Comparison of ENCODE assay signal across 37 cellular contexts in the genomic region with DNA sequence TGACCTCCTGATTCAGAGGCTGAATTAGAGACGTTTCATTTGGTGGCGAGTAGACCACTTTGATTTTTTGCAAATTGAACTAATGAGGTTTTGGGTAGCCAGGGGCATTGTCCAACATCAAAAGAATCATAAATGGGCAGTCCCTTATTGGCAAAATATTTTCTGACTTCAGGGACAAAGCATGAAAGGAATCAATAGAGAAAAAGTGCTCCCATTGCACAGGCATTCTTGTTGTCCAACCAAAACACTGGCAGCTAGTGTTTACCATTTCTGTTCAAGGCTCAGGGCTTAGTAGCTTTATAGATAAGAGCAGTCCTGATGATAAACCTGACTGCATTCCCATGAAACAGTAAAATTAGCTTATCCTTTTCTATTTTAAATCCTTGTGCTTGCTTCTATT. TPM values are rescaled to one million over a fixed set of nuclear protein-coding genes. Genes with fewer than 3 reads are reported as not detected.
"Had no signal": no experiment of that assay in that cellular context is flagged by ENCODE, and none has a peak within 500 bp of the region (broad histone marks: within the 10 kb centered on the region; RNA-seq: fewer than 3 reads in every experiment).

No MANE protein-coding gene starts in this region.

- H3K36me3 ChIP-seq: adrenal gland, ascending aorta, brain microvascular endothelial cell, breast epithelium had no signal

- H3K9me3 ChIP-seq: adrenal gland, ascending aorta, body of pancreas, breast epithelium had no signal

- H3K27me3 ChIP-seq: adrenal gland, ascending aorta, body of pancreas, brain microvascular endothelial cell, breast epithelium had no signal

- DNase-seq: activated B cell treated with CpG ODN at 0.5 μM for 24 hours; activated CD4-positive, alpha-beta memory T cell treated with anti-CD3 and anti-CD28 coated beads for 36 hours; activated CD4-positive, alpha-beta T cell treated with anti-CD3 and anti-CD28 coated beads for 4 hours; activated CD4-positive, alpha-beta T cell treated with anti-CD3 and anti-CD28 coated beads, Interleukin-2, amount 10 ng/mL, durations not matched to agents 24 days and 14 days; activated CD4-positive, alpha-beta T cell treated with anti-CD3 and anti-CD28 coated beads, Interleukin-2, amount 50 U/mL, for 1 hour; activated CD4-positive, alpha-beta T cell treated with anti-CD3 and anti-CD28 coated beads, Interleukin-2, amount 50 U/mL, for 4 hours; activated CD4-positive, CD25-positive, alpha-beta regulatory T cell treated with anti-CD3 and anti-CD28 coated beads, Interleukin-2, amount 50 U/mL, for 72 hours; activated CD8-positive, alpha-beta memory T cell treated with anti-CD3 and anti-CD28 coated beads, Interleukin-2, amount 50 U/mL, for 4 hours; activated CD8-positive, alpha-beta T cell treated with anti-CD3 and anti-CD28 coated beads for 36 hours; activated effector memory CD4-positive, alpha-beta T cell treated with anti-CD3 and anti-CD28 coated beads, Interleukin-2, amount 50 U/mL, for 16 hours; activated gamma-delta T cell treated with Interleukin-2 at 50 U/mL for 16 hours; activated naive CD4-positive, alpha-beta T cell; activated naive CD4-positive, alpha-beta T cell treated with anti-CD3 and anti-CD28 coated beads for 36 hours; activated naive CD4-positive, alpha-beta T cell treated with anti-CD3 and anti-CD28 coated beads, Interleukin-2, amount 50 U/mL, for 16 hours; activated naive CD8-positive, alpha-beta T cell treated with anti-CD3 and anti-CD28 coated beads for 36 hours; activated T-cell treated with anti-CD3 and anti-CD28 coated beads for 4 hours; activated T-cell treated with anti-CD3 and anti-CD28 coated beads, Interleukin-2, amount 50 U/mL, for 1 hour; activated T-cell treated with anti-CD3 and anti-CD28 coated beads, Interleukin-2, amount 50 U/mL, for 4 hours; activated T-cell treated with anti-CD3 and anti-CD28 coated beads, Interleukin-2, amount 50 U/mL, for 72 hours; adrenal gland; amygdala; anterior cingulate cortex; body of pancreas; brain microvascular endothelial cell; central memory CD4-positive, alpha-beta T cell; T-cell; T-helper 17 cell had no signal

- H3K4me1 ChIP-seq: adrenal gland, body of pancreas had no signal

- H3K4me3 ChIP-seq: adrenal gland, ascending aorta, body of pancreas, breast epithelium had no signal

- H3K27ac ChIP-seq: adrenal gland, ascending aorta, body of pancreas, brain microvascular endothelial cell, breast epithelium, VCaP had no signal

- ATAC-seq: activated CD8-positive, alpha-beta T cell treated with anti-CD3 and anti-CD28 coated beads for 36 hours; activated naive CD4-positive, alpha-beta T cell treated with anti-CD3 and anti-CD28 coated beads, Interleukin-2, amount 50 U/mL, for 72 hours; activated T-cell treated with anti-CD3 and anti-CD28 coated beads, Interleukin-2, amount 50 U/mL, for 4 hours; activated T-cell treated with anti-CD3 and anti-CD28 coated beads, Interleukin-2, amount 50 U/mL, for 72 hours; activated T-helper 17 cell treated with anti-CD3 and anti-CD28 coated beads, Interleukin-2, amount 50 U/mL, for 72 hours; body of pancreas; T-cell; T-helper 17 cell had no signal

RNA-seq across cellular contexts. Expression of gene CARD16, which starts 6.4 kb away (rescaled TPM):
- total RNA-seq: cerebellum had no signal

RNA-seq across cellular contexts. Expression of gene CASP1, which starts 16.6 kb away (rescaled TPM):
- total RNA-seq: ascending aorta had no signal

RNA-seq across cellular contexts. Expression of gene CASP5, which starts 28.6 kb away (rescaled TPM):
- total RNA-seq: activated B cell treated with CpG ODN at 0.5 μM for 24 hours; activated CD4-positive, alpha-beta memory T cell treated with anti-CD3 and anti-CD28 coated beads for 36 hours; activated CD4-positive, alpha-beta T cell treated with anti-CD3 and anti-CD28 coated beads, Interleukin-2, amount 10 ng/mL, durations not matched to agents 24 days and 14 days; activated CD8-positive, alpha-beta memory T cell treated with anti-CD3 and anti-CD28 coated beads for 36 hours; activated CD8-positive, alpha-beta T cell treated with anti-CD3 and anti-CD28 coated beads for 36 hours; activated naive CD4-positive, alpha-beta T cell treated with anti-CD3 and anti-CD28 coated beads for 36 hours; activated naive CD4-positive, alpha-beta T cell treated with anti-CD3 and anti-CD28 coated beads, Interleukin-2, amount 50 U/mL, for 72 hours; activated naive CD8-positive, alpha-beta T cell treated with anti-CD3 and anti-CD28 coated beads for 36 hours; activated T-cell treated with anti-CD3 and anti-CD28 coated beads, Interleukin-2, amount 50 U/mL, for 4 hours; activated T-cell treated with anti-CD3 and anti-CD28 coated beads, Interleukin-2, amount 50 U/mL, for 72 hours; activated T-helper 1 cell treated with anti-CD3 and anti-CD28 coated beads, Interleukin-12 subunit alpha, Interleukin-12 subunit beta, Interleukin-2, Interleukin-4 antibody, amounts not matched to agents 30 ng/mL and 10 ng/mL and 1 ng/mL, durations not matched to agents 14 hours and 24 hours and 36 hours; activated T-helper 17 cell treated with anti-CD3 and anti-CD28 coated beads, Interleukin-2, amount 50 U/mL, for 72 hours; ascending aorta; body of pancreas; cardiac septum; cerebellum; T-helper 17 cell; T-helper 2 cell treated with Interferon-gamma antibody and Interleukin-4, amounts not matched to agents 100 ng/mL and 5 ng/mL, for 36 hours had no signal
